In genomic region chr4:137376312-137376711, GRCh38 we compare ENCODE assay signal across 28 cellular contexts.
"Had no signal": no experiment of that assay in that cellular context is flagged by ENCODE, and none has a peak within 500 bp of the region (broad histone marks: within the 10 kb centered on the region; RNA-seq: fewer than 3 reads in every experiment).

No MANE protein-coding gene starts in this region.

- H3K36me3 Mint-ChIP-seq: immature natural killer cell, memory B cell, mesothelial cell of epicardium, naive B cell, neural progenitor cell had no signal

- H3K9me3 Mint-ChIP-seq: endodermal cell, neural progenitor cell had no signal

- H3K36me3 ChIP-seq: esophagus muscularis mucosa, lower lobe of right lung, neural progenitor cell, prostate gland, suprapubic skin, vagina had no signal

- H2AFZ ChIP-seq: neural progenitor cell had no signal

- DNase-seq: effector CD8-positive, alpha-beta T cell; endodermal cell; foreskin melanocyte; hypothalamus; immature natural killer cell; islet precursor cell; left ventricle myocardium superior; lower lobe of right lung; mucosa of descending colon; naive B cell; right cardiac atrium; stimulated activated CD4-positive, alpha-beta T cell treated with anti-CD3 and anti-CD28 coated beads, Interleukin-12 subunit alpha, Interleukin-12 subunit beta, amount 100 ng/mL, for 4 hours; stimulated activated CD4-positive, alpha-beta T cell treated with anti-CD3 and anti-CD28 coated beads, Interleukin-1b, Interleukin-23, amount 100 ng/mL, for 48 hours; stimulated activated CD4-positive, alpha-beta T cell treated with anti-CD3 and anti-CD28 coated beads, Interleukin-4, amount 100 ng/mL, for 1 hour; stimulated activated CD8-positive, alpha-beta memory T cell treated with anti-CD3 and anti-CD28 coated beads, Interleukin-4, amount 100 ng/mL, for 48 hours; stimulated activated naive CD4-positive, alpha-beta T cell; stimulated activated naive CD8-positive, alpha-beta T cell treated with anti-CD3 and anti-CD28 coated beads, Interleukin-15, amount 100 ng/mL, for 72 hours; trophoblast cell had no signal

- H3K27ac Mint-ChIP-seq: endodermal cell; immature natural killer cell; memory B cell; naive B cell; natural killer cell treated with Interleukin-12 subunit alpha and Interleukin-12 subunit beta and Interleukin-15 and Interleukin-18, amount 100 ng/mL, for 72 hours; neural progenitor cell; stimulated activated naive CD8-positive, alpha-beta T cell treated with anti-CD3 and anti-CD28 coated beads, Interleukin-15, amount 100 ng/mL, for 72 hours had no signal

- H3K4me2 ChIP-seq: neural progenitor cell had no signal

- H3K27me3 ChIP-seq: esophagus muscularis mucosa, neural progenitor cell, suprapubic skin, vagina had no signal

- ATAC-seq: left ventricle myocardium superior; lower lobe of right lung; mucosa of descending colon; natural killer cell treated with Interleukin-12 subunit alpha and Interleukin-12 subunit beta and Interleukin-15 and Interleukin-18, amount 100 ng/mL, for 72 hours; right cardiac atrium; stimulated activated naive CD8-positive, alpha-beta T cell treated with anti-CD3 and anti-CD28 coated beads, Interleukin-15, amount 100 ng/mL, for 72 hours had no signal

- H3K9me3 ChIP-seq: esophagus muscularis mucosa, lower lobe of right lung, mucosa of descending colon, prostate gland, suprapubic skin, vagina had no signal

- FAIRE-seq: endothelial cell of umbilical vein had no signal

- H3K4me1 ChIP-seq: lower lobe of right lung, neural progenitor cell, prostate gland had no signal

- H3K27me3 Mint-ChIP-seq: memory B cell; naive B cell; natural killer cell treated with Interleukin-12 subunit alpha and Interleukin-12 subunit beta and Interleukin-15 and Interleukin-18, amount 100 ng/mL, for 72 hours; stimulated activated naive CD8-positive, alpha-beta T cell treated with anti-CD3 and anti-CD28 coated beads, Interleukin-15, amount 100 ng/mL, for 72 hours had no signal

- H3K4me3 ChIP-seq: esophagus muscularis mucosa, lower lobe of right lung, mucosa of descending colon, neural progenitor cell, prostate gland, skin epidermis, suprapubic skin, vagina had no signal

- H3K9ac ChIP-seq: neural progenitor cell had no signal

- H3K4me3 Mint-ChIP-seq: endodermal cell; immature natural killer cell; memory B cell; mesothelial cell of epicardium; naive B cell; natural killer cell treated with Interleukin-12 subunit alpha and Interleukin-12 subunit beta and Interleukin-15 and Interleukin-18, amount 100 ng/mL, for 72 hours; neural progenitor cell; stimulated activated naive CD8-positive, alpha-beta T cell treated with anti-CD3 and anti-CD28 coated beads, Interleukin-15, amount 100 ng/mL, for 72 hours had no signal

- H3K27ac ChIP-seq: esophagus muscularis mucosa, lower lobe of right lung, neural progenitor cell, prostate gland, suprapubic skin, vagina had no signal

- H3K4me1 Mint-ChIP-seq: endodermal cell; immature natural killer cell; memory B cell; naive B cell; stimulated activated naive CD8-positive, alpha-beta T cell treated with anti-CD3 and anti-CD28 coated beads, Interleukin-15, amount 100 ng/mL, for 72 hours had no signal
